7 cellular contexts compared by ENCODE assay signal in genomic region chr16:4506450-4506849, GRCh38. TPM values are rescaled to one million over a fixed set of nuclear protein-coding genes. Genes with fewer than 3 reads are reported as not detected.
DNase-seq lines count a peak whose midpoint lies in the region; ATAC-seq, FAIRE-seq and TF ChIP-seq lines count a peak whose summit lies in the region.

No MANE protein-coding gene starts in this region.

- H3K36me3 ChIP-seq in parathyroid adenoma (ENCODE audit: control insufficient read depth, insufficient read depth, low read length) (no peaks in the 10 kb centered on the region), aorta (ENCODE audit: control insufficient read depth in 1 of 2, insufficient read depth in 2 of 2, low read length in 1 of 2) (peaks cover 0 to 4% of the 10 kb centered on the region in 2 donors)

- intact Hi-C loops in activated naive CD4-positive, alpha-beta T cell treated with anti-CD3 and anti-CD28 coated beads for 36 hours (cut with micrococcal nuclease) = loop anchor here (1.0 to 5.0 kb wide), 5 partner anchors 32 to 451 kb away; partner anchors contain the start of genes CDIP1 and SEC14L5
- intact Hi-C loops in aorta (cut with DNase I) = loop anchor here (2.0 to 10.0 kb wide), 3 partner anchors 42 to 448 kb away; partner anchors contain the start of genes SEC14L5 (in 1 of the 2) and UBALD1 (in 1 of the 2)

- no peak overlapping the region for H3K4me3 ChIP-seq in Jurkat, Clone E6-1 (ENCODE audit: low read length)
- H3K4me3 ChIP-seq in parathyroid adenoma (ENCODE audit: low read depth, low read length) (no peak overlapping the region), aorta (ENCODE audit: low read length in 2 of 2) (no peak overlapping the region)

- H3K9ac ChIP-seq in parathyroid adenoma = no peak overlapping the region

- no peak overlapping the region for H3K4me2 ChIP-seq in parathyroid adenoma (ENCODE audit: low read length)

- no peaks in the 10 kb centered on the region for H3K4me1 ChIP-seq in parathyroid adenoma
- no peaks in the 10 kb centered on the region for H3K4me1 ChIP-seq in aorta (ENCODE audit: control insufficient read depth in 1 of 2, insufficient read depth in 2 of 2, low read length in 2 of 2)

- peak overlapping the region; percentile 48 for H3K4me3 Mint-ChIP-seq in activated naive CD4-positive, alpha-beta T cell treated with anti-CD3 and anti-CD28 coated beads for 36 hours

- H3K79me2 ChIP-seq in parathyroid adenoma = peaks cover 3% of the 10 kb centered on the region

- H3K9me3 Mint-ChIP-seq in activated naive CD4-positive, alpha-beta T cell treated with anti-CD3 and anti-CD28 coated beads for 36 hours = no peaks in the 10 kb centered on the region

- H3K27ac Mint-ChIP-seq in activated naive CD4-positive, alpha-beta T cell treated with anti-CD3 and anti-CD28 coated beads for 36 hours = peak overlapping the region; percentile 91

- H3K4me1 Mint-ChIP-seq in activated naive CD4-positive, alpha-beta T cell treated with anti-CD3 and anti-CD28 coated beads for 36 hours (ENCODE audit: low read depth) = peaks cover 46% of the 10 kb centered on the region

- peak; percentile 75 for ATAC-seq in aorta (ENCODE audit: low FRiP score)

- DNase-seq in Jurkat, Clone E6-1 (ENCODE audit: low read depth, low spot score) = peak; percentile 69
- DNase-seq in RPMI8226 (peak; percentile 84), frontal cortex (ENCODE audit: low spot score in 2 of 2) (peak; percentile 51 to 74), aorta (peak in 1 of 2 donors; percentile 67)
- DNase-seq in activated naive CD4-positive, alpha-beta T cell treated with anti-CD3 and anti-CD28 coated beads for 36 hours = peak; percentile 79

- 1 to 3% methylated on average over 3 of the region's 3 CpGs for WGBS in aorta, 2 donors

- FAIRE-seq in frontal cortex (lab: Jason Lieb, UNC) = no peak

- H2AFZ ChIP-seq in parathyroid adenoma = no peak overlapping the region

- no peaks in the 10 kb centered on the region for H3K9me3 ChIP-seq in parathyroid adenoma (ENCODE audit: control insufficient read depth, low read length)
- no peaks in the 10 kb centered on the region for H3K9me3 ChIP-seq in aorta (ENCODE audit: control insufficient read depth, low read length)

- H3K36me3 Mint-ChIP-seq in activated naive CD4-positive, alpha-beta T cell treated with anti-CD3 and anti-CD28 coated beads for 36 hours (ENCODE audit: low read depth) = peaks cover 23% of the 10 kb centered on the region

- CTCF ChIA-PET in activated naive CD4-positive, alpha-beta T cell treated with anti-CD3 and anti-CD28 coated beads for 36 hours (lab: Charles Lee) = interaction anchor here (0.7 to 6.3 kb wide), 25 partner anchors 8 to 217 kb away, joined by 3 to 93 read pairs (median 8); partner anchors contain the start of genes CDIP1, HMOX2, MGRN1 and NMRAL1

- no peaks in the 10 kb centered on the region for H3K27me3 ChIP-seq in parathyroid adenoma (ENCODE audit: control insufficient read depth, insufficient read depth, low read length)
- no peaks in the 10 kb centered on the region for H3K27me3 ChIP-seq in aorta (ENCODE audit: control insufficient read depth in 1 of 2, insufficient read depth in 2 of 2, low read length in 1 of 2)

- TF ChIP-seq CTCF in GM12801 (IDR thresholded peaks at IDR 0.05; ENCODE audit: extremely low read depth, insufficient read length) = peak; percentile 56
- TF ChIP-seq CTCF in parathyroid adenoma (IDR thresholded peaks at IDR 0.05) = peak; percentile 80

- H3K27ac ChIP-seq in parathyroid adenoma = no peak overlapping the region
- no peak overlapping the region for H3K27ac ChIP-seq in aorta (ENCODE audit: low read depth in 1 of 2, low read length in 2 of 2)

- no peaks in the 10 kb centered on the region for H3K27me3 Mint-ChIP-seq in activated naive CD4-positive, alpha-beta T cell treated with anti-CD3 and anti-CD28 coated beads for 36 hours (ENCODE audit: low read depth)

RNA-seq across cellular contexts. Expression of gene HMOX2, which starts 30.3 kb away (rescaled TPM):
- polyA plus RNA-seq in Jurkat, Clone E6-1 (2012; ENCODE audit: insufficient read depth, insufficient read length) = 121 TPM
- 10 to 100 TPM; 46.8 to 49.3 TPM for total RNA-seq in activated naive CD4-positive, alpha-beta T cell treated with anti-CD3 and anti-CD28 coated beads for 36 hours
- total RNA-seq in frontal cortex = 39.5 TPM
- total RNA-seq in aorta = 10 to 100 TPM; 25.1 to 28.6 TPM
- 10 to 100 TPM; 24.3 to 33.6 TPM for polyA plus RNA-seq in aorta

RNA-seq across cellular contexts. Expression of gene NMRAL1, which starts 32.0 kb away (rescaled TPM):
- polyA plus RNA-seq in Jurkat, Clone E6-1 (2012; ENCODE audit: insufficient read depth, insufficient read length) = 272 TPM
- total RNA-seq in activated naive CD4-positive, alpha-beta T cell treated with anti-CD3 and anti-CD28 coated beads for 36 hours = 10 to 100 TPM; 30.5 to 30.8 TPM
- total RNA-seq in frontal cortex (62.0 TPM), aorta (10 to 100 TPM; 23.5 to 28.9 TPM)
- polyA plus RNA-seq in aorta = 10 to 100 TPM; 28.2 to 69.1 TPM

RNA-seq across cellular contexts. Expression of gene CDIP1, which starts 32.1 kb away (rescaled TPM):
- polyA plus RNA-seq in Jurkat, Clone E6-1 (2012; ENCODE audit: insufficient read depth, insufficient read length) = 26.7 TPM
- 10 to 100 TPM; 31.9 to 35.7 TPM for total RNA-seq in activated naive CD4-positive, alpha-beta T cell treated with anti-CD3 and anti-CD28 coated beads for 36 hours
- 9.8 TPM for total RNA-seq in frontal cortex
- total RNA-seq in aorta = 10 to 100 TPM; 23.6 to 34.7 TPM
- polyA plus RNA-seq in aorta = 10 to 100 TPM; 12.5 to 18.4 TPM

RNA-seq across cellular contexts. Expression of gene C16orf96, which starts 49.7 kb away (rescaled TPM):
- polyA plus RNA-seq in Jurkat, Clone E6-1 (2012; ENCODE audit: insufficient read depth, insufficient read length) = not detected
- total RNA-seq in activated naive CD4-positive, alpha-beta T cell treated with anti-CD3 and anti-CD28 coated beads for 36 hours = under 1 TPM; 0.07 to 0.30 TPM
- total RNA-seq in frontal cortex (0.41 TPM), aorta (under 1 TPM; 0.13 to 0.24 TPM)
- polyA plus RNA-seq in aorta = not detected
